In genomic region chr3:133081016-133081415, GRCh38 we compare ENCODE assay signal across 29 cellular contexts.
"Had no signal": no experiment of that assay in that cellular context is flagged by ENCODE, and none has a peak within 500 bp of the region (broad histone marks: within the 10 kb centered on the region; RNA-seq: fewer than 3 reads in every experiment).

No MANE protein-coding gene starts in this region.

- H3K9me3 ChIP-seq: adrenal gland, ascending aorta, body of pancreas, breast epithelium had no signal

- H3K27me3 ChIP-seq: adrenal gland, ascending aorta, body of pancreas, brain microvascular endothelial cell, breast epithelium, cardiac muscle cell had no signal

- DNase-seq: activated effector memory CD4-positive, alpha-beta T cell treated with anti-CD3 and anti-CD28 coated beads, Interleukin-2, amount 50 U/mL, for 16 hours; activated effector memory CD4-positive, alpha-beta T cell treated with Interleukin-2 at 50 U/mL for 16 hours; activated gamma-delta T cell; activated gamma-delta T cell treated with Interleukin-2 at 50 U/mL for 16 hours; activated naive CD4-positive, alpha-beta T cell; activated naive CD4-positive, alpha-beta T cell treated with anti-CD3 and anti-CD28 coated beads for 36 hours; activated naive CD4-positive, alpha-beta T cell treated with anti-CD3 and anti-CD28 coated beads, Interleukin-2, amount 10 ng/mL, durations not matched to agents 7 days and 5 days; activated naive CD4-positive, alpha-beta T cell treated with anti-CD3 and anti-CD28 coated beads, Interleukin-2, amount 50 U/mL, for 16 hours; activated naive CD4-positive, alpha-beta T cell treated with Interleukin-2 at 50 U/mL for 16 hours; activated naive CD8-positive, alpha-beta T cell treated with anti-CD3 and anti-CD28 coated beads for 36 hours; activated naive CD8-positive, alpha-beta T cell treated with anti-CD3 and anti-CD28 coated beads, Interleukin-2, amount 10 ng/mL, durations not matched to agents 7 days and 5 days; activated naive CD8-positive, alpha-beta T cell treated with anti-CD3 and anti-CD28 coated beads, Interleukin-2, amount 50 U/mL, for 24 hours; activated T-cell treated with anti-CD3 and anti-CD28 coated beads, Interleukin-2, amount 50 U/mL, for 24 hours; activated T-cell treated with anti-CD3 and anti-CD28 coated beads, Interleukin-2, amount 50 U/mL, for 4 hours; activated T-cell treated with anti-CD3 and anti-CD28 coated beads, Interleukin-2, amount 50 U/mL, for 48 hours; activated T-cell treated with anti-CD3 and anti-CD28 coated beads, Interleukin-2, amount 50 U/mL, for 72 hours; adrenal gland; amniotic stem cell; amygdala; anterior cingulate cortex; aorta; body of pancreas; brain microvascular endothelial cell; caudate nucleus; central memory CD4-positive, alpha-beta T cell; cerebellar nuclear complex had no signal

- H3K36me3 ChIP-seq: adrenal gland, ascending aorta, brain microvascular endothelial cell, breast epithelium, cardiac muscle cell had no signal

- H3K4me1 ChIP-seq: ascending aorta, body of pancreas, breast epithelium had no signal

- H3K27ac ChIP-seq: adrenal gland, ascending aorta, body of pancreas, brain microvascular endothelial cell, breast epithelium, cardiac muscle cell had no signal

- H3K4me3 ChIP-seq: adrenal gland, ascending aorta, body of pancreas, breast epithelium, cardiac muscle cell had no signal
